20 cellular contexts compared by ENCODE assay signal in genomic region chr11:445765-446588, GRCh38. TPM values are rescaled to one million over a fixed set of nuclear protein-coding genes. Genes with fewer than 3 reads are reported as not detected.
DNase-seq lines count a peak whose midpoint lies in the region; ATAC-seq, FAIRE-seq and TF ChIP-seq lines count a peak whose summit lies in the region.
"Had no signal": no experiment of that assay in that cellular context is flagged by ENCODE, and none has a peak within 500 bp of the region (broad histone marks: within the 10 kb centered on the region; RNA-seq: fewer than 3 reads in every experiment).

No MANE protein-coding gene starts in this region.

- CTCF ChIA-PET in activated CD8-positive, alpha-beta memory T cell treated with anti-CD3 and anti-CD28 coated beads, Interleukin-2, amount 10 ng/mL, durations not matched to agents 7 days and 5 days (lab: Charles Lee), result interaction anchor here (1.2 to 5.8 kb wide), 3 partner anchors 29 to 73 kb away, joined by 3 to 95 read pairs (median 6); no protein-coding TSS in a partner anchor

- H2BK12ac ChIP-seq in neuronal stem cell (ENCODE audit: low read length), result peak overlapping the region; percentile 58

- peak overlapping the region; percentile 83 for H3K18ac ChIP-seq in neuronal stem cell (ENCODE audit: low read length)

- peaks cover 21% of the 10 kb centered on the region for H3K4me1 Mint-ChIP-seq in activated CD8-positive, alpha-beta memory T cell treated with anti-CD3 and anti-CD28 coated beads, Interleukin-2, amount 10 ng/mL, durations not matched to agents 7 days and 5 days
- H3K4me1 Mint-ChIP-seq in IgD-negative memory B cell, result peaks cover 10 to 11% (median 11%) of the 10 kb centered on the region in 3 donors

- no CpG with 5 or more reads among the region's 20 CpGs for WGBS in neuronal stem cell (ENCODE audit: extremely low coverage in 2 of 2, insufficient read length in 2 of 2, insufficient replicate concordance in 1 of 2), 2 donors

- H3K36me3 ChIP-seq in duodenal mucosa (ENCODE audit: control insufficient read depth in 1 of 2, insufficient read depth in 2 of 2, low read length in 2 of 2) (no peaks in the 10 kb centered on the region), neuronal stem cell (replicated peaks in 1 of 2; ENCODE audit: control insufficient read depth in 2 of 2, insufficient read depth in 2 of 2, low read length in 2 of 2) (no peaks in the 10 kb centered on the region)
- H3K36me3 ChIP-seq: brain microvascular endothelial cell, left lung, upper lobe of left lung had no signal

- peak overlapping the region; percentile 76 for H3K4ac ChIP-seq in neuronal stem cell (ENCODE audit: low read length)

- H3K36me3 Mint-ChIP-seq in activated CD8-positive, alpha-beta memory T cell treated with anti-CD3 and anti-CD28 coated beads, Interleukin-2, amount 10 ng/mL, durations not matched to agents 7 days and 5 days, result no peaks in the 10 kb centered on the region
- H3K36me3 Mint-ChIP-seq in IgD-negative memory B cell, result no peaks in the 10 kb centered on the region

- peak overlapping the region; percentile 92 for H2AK5ac ChIP-seq in neuronal stem cell (ENCODE audit: low read depth, low read length)

- H3K4me3 ChIP-seq in duodenal mucosa (ENCODE audit: low read depth in 1 of 2, low read length in 2 of 2) (peak overlapping the region; percentile 37 to 55), neuronal stem cell (ENCODE audit: low read length in 2 of 2) (no peak overlapping the region)
- H3K4me3 ChIP-seq: left lung, upper lobe of left lung had no signal

- H3K9me3 ChIP-seq in duodenal mucosa (ENCODE audit: control insufficient read depth in 1 of 2, low read length in 2 of 2) (no peaks in the 10 kb centered on the region), neuronal stem cell (replicated peaks in 1 of 2; ENCODE audit: control insufficient read depth in 2 of 2, insufficient read depth in 1 of 2, low read depth in 1 of 2, low read length in 2 of 2) (no peaks in the 10 kb centered on the region)
- H3K9me3 ChIP-seq: left lung, upper lobe of left lung had no signal

- no peak for ATAC-seq in activated CD8-positive, alpha-beta memory T cell treated with anti-CD3 and anti-CD28 coated beads, Interleukin-2, amount 10 ng/mL, durations not matched to agents 7 days and 5 days
- ATAC-seq: activated CD8-positive, alpha-beta T cell treated with anti-CD3 and anti-CD28 coated beads for 36 hours; left lung; natural killer cell treated with Interleukin-12 subunit alpha and Interleukin-12 subunit beta and Interleukin-15 and Interleukin-18, amount 100 ng/mL, for 72 hours; sciatic nerve had no signal

- peak; percentile 33 for DNase-seq in activated CD8-positive, alpha-beta memory T cell treated with anti-CD3 and anti-CD28 coated beads, Interleukin-2, amount 10 ng/mL, durations not matched to agents 7 days and 5 days
- no peak for DNase-seq in activated CD8-positive, alpha-beta memory T cell treated with anti-CD3 and anti-CD28 coated beads, Interleukin-2, amount 50 U/mL, for 4 hours
- DNase-seq in neuronal stem cell (ENCODE audit: low spot score) (no peak), H54 (ENCODE audit: insufficient read length, low spot score) (no peak), NCI-H524 treated with DMSO at 0.1 percent for 48 hours (lab: John Stamatoyannopoulos, UW) (no peak), NCI-H2227 (lab: John Stamatoyannopoulos, UW; ENCODE audit: unreplicated experiment) (no peak)
- DNase-seq: activated CD8-positive, alpha-beta T cell treated with anti-CD3 and anti-CD28 coated beads for 36 hours; activated effector memory CD4-positive, alpha-beta T cell treated with anti-CD3 and anti-CD28 coated beads, Interleukin-2, amount 50 U/mL, for 16 hours; brain microvascular endothelial cell; Kasumi-1; stimulated activated CD4-positive, alpha-beta T cell treated with anti-CD3 and anti-CD28 coated beads, Interleukin-4, amount 100 ng/mL, for 1 hour had no signal

- peaks cover 4% of the 10 kb centered on the region for H3K27me3 Mint-ChIP-seq in activated CD8-positive, alpha-beta memory T cell treated with anti-CD3 and anti-CD28 coated beads, Interleukin-2, amount 10 ng/mL, durations not matched to agents 7 days and 5 days
- no peaks in the 10 kb centered on the region for H3K27me3 Mint-ChIP-seq in IgD-negative memory B cell
- H3K27me3 Mint-ChIP-seq: activated CD8-positive, alpha-beta T cell treated with anti-CD3 and anti-CD28 coated beads for 36 hours had no signal

- H2BK5ac ChIP-seq in neuronal stem cell (ENCODE audit: low read length), result peak overlapping the region; percentile 19

- no peak overlapping the region for H2BK120ac ChIP-seq in neuronal stem cell (ENCODE audit: low read depth, low read length)

- no peak for TF ChIP-seq POLR2A in H54 (IDR thresholded peaks at IDR 0.05; ENCODE audit: low read depth, low read length)

- no peak overlapping the region for H4K8ac ChIP-seq in neuronal stem cell (ENCODE audit: low read depth, low read length)

- no peaks in the 10 kb centered on the region for H3K9me3 Mint-ChIP-seq in activated CD8-positive, alpha-beta memory T cell treated with anti-CD3 and anti-CD28 coated beads, Interleukin-2, amount 10 ng/mL, durations not matched to agents 7 days and 5 days (ENCODE audit: low read depth)
- H3K9me3 Mint-ChIP-seq in IgD-negative memory B cell, result no peaks in the 10 kb centered on the region
- H3K9me3 Mint-ChIP-seq: activated CD8-positive, alpha-beta T cell treated with anti-CD3 and anti-CD28 coated beads for 36 hours; natural killer cell treated with Interleukin-12 subunit alpha and Interleukin-12 subunit beta and Interleukin-15 and Interleukin-18, amount 100 ng/mL, for 72 hours had no signal

- H3K27ac ChIP-seq in duodenal mucosa (ENCODE audit: low read depth, low read length) (peak overlapping the region; percentile 71), neuronal stem cell (replicated peaks; ENCODE audit: low read length) (no peak overlapping the region)
- H3K27ac ChIP-seq: brain microvascular endothelial cell, left lung, upper lobe of left lung had no signal

- H2AFZ ChIP-seq in neuronal stem cell (ENCODE audit: low read length), result peak overlapping the region; percentile 73

- H3K4me2 ChIP-seq in neuronal stem cell (ENCODE audit: insufficient read depth, low read length, poor library complexity, severe bottlenecking), result no peak overlapping the region

- no peak for FAIRE-seq in H54 (lab: Jason Lieb, UNC)
- FAIRE-seq: D721Med, GM18507 had no signal

- H3K4me1 ChIP-seq in duodenal mucosa (ENCODE audit: control insufficient read depth in 1 of 2, insufficient read depth in 2 of 2, low read length in 2 of 2) (peaks cover 33 to 52% of the 10 kb centered on the region in 2 donors), neuronal stem cell (ENCODE audit: control insufficient read depth in 2 of 2, insufficient read depth in 1 of 2, low read depth in 1 of 2, low read length in 2 of 2) (peaks cover 11 to 17% of the 10 kb centered on the region in 2 donors)

- no peak overlapping the region for H3K14ac ChIP-seq in neuronal stem cell (ENCODE audit: low read length)

- no peak overlapping the region for H4K91ac ChIP-seq in neuronal stem cell (ENCODE audit: low read depth, low read length, poor library complexity)

- peak overlapping the region; percentile 53 for H2BK15ac ChIP-seq in neuronal stem cell (ENCODE audit: low read length)

- H3K27ac Mint-ChIP-seq in activated CD8-positive, alpha-beta memory T cell treated with anti-CD3 and anti-CD28 coated beads, Interleukin-2, amount 10 ng/mL, durations not matched to agents 7 days and 5 days, result no peak overlapping the region
- peak overlapping the region in 1 of 3 donors; percentile 56 for H3K27ac Mint-ChIP-seq in IgD-negative memory B cell
- H3K27ac Mint-ChIP-seq: natural killer cell treated with Interleukin-12 subunit alpha and Interleukin-12 subunit beta and Interleukin-15 and Interleukin-18, amount 100 ng/mL, for 72 hours had no signal

- H3K4me3 Mint-ChIP-seq in activated CD8-positive, alpha-beta memory T cell treated with anti-CD3 and anti-CD28 coated beads, Interleukin-2, amount 10 ng/mL, durations not matched to agents 7 days and 5 days, result no peak overlapping the region
- H3K4me3 Mint-ChIP-seq in IgD-negative memory B cell, result peak overlapping the region in 3 of 4 donors; percentile 4 to 65 (median 43)
- H3K4me3 Mint-ChIP-seq: activated CD8-positive, alpha-beta T cell treated with anti-CD3 and anti-CD28 coated beads for 36 hours; natural killer cell treated with Interleukin-12 subunit alpha and Interleukin-12 subunit beta and Interleukin-15 and Interleukin-18, amount 100 ng/mL, for 72 hours had no signal

- peaks cover 10% of the 10 kb centered on the region for H3K79me1 ChIP-seq in neuronal stem cell (ENCODE audit: low read depth, low read length)

- H3K27me3 ChIP-seq in duodenal mucosa (ENCODE audit: control insufficient read depth in 1 of 2, insufficient read depth in 2 of 2, low read length in 2 of 2) (no peaks in the 10 kb centered on the region), neuronal stem cell (ENCODE audit: control insufficient read depth in 3 of 3, insufficient read depth in 3 of 3, low read depth in 1 of 3, low read length in 3 of 3) (peaks cover 0 to 20% (median 0%) of the 10 kb centered on the region in 3 experiments)
- H3K27me3 ChIP-seq: brain microvascular endothelial cell had no signal

- H3K9ac ChIP-seq in duodenal mucosa (ENCODE audit: low read depth in 1 of 2, low read length in 2 of 2) (peak overlapping the region; percentile 59 to 68), neuronal stem cell (ENCODE audit: low read depth, low read length, poor library complexity) (peak overlapping the region; percentile 50)

- no peak overlapping the region for H3K23ac ChIP-seq in neuronal stem cell (ENCODE audit: low read depth, low read length, poor library complexity)

RNA-seq across cellular contexts. Expression of gene PTDSS2, which starts 4.1 kb away (rescaled TPM):
- total RNA-seq in activated CD8-positive, alpha-beta memory T cell treated with anti-CD3 and anti-CD28 coated beads, Interleukin-2, amount 10 ng/mL, durations not matched to agents 7 days and 5 days, result 10 to 100 TPM; 26.6 to 31.2 TPM
- polyA plus RNA-seq in IgD-negative memory B cell, result 10.9 TPM
- 27.4 TPM for polyA plus RNA-seq in neuronal stem cell (2013, experiment 1 of 2)
- 26.0 TPM for polyA plus RNA-seq in neuronal stem cell (2013, experiment 2 of 2)

RNA-seq across cellular contexts. Expression of gene ANO9, which starts 4.2 kb away (rescaled TPM):
- total RNA-seq in activated CD8-positive, alpha-beta memory T cell treated with anti-CD3 and anti-CD28 coated beads, Interleukin-2, amount 10 ng/mL, durations not matched to agents 7 days and 5 days, result 10 to 100 TPM; 33.0 to 79.4 TPM
- 4.9 TPM for polyA plus RNA-seq in IgD-negative memory B cell
- 2.8 TPM for polyA plus RNA-seq in neuronal stem cell (2013, experiment 1 of 2)
- polyA plus RNA-seq in neuronal stem cell (2013, experiment 2 of 2), result 1.9 TPM
- total RNA-seq: SK-MEL-5 had no signal

RNA-seq across cellular contexts. Expression of gene SIGIRR, which starts 31.2 kb away (rescaled TPM):
- 100 to 1,000 TPM in 1 of 2 experiments, 10 to 100 TPM in 1; 96.2 to 198 TPM for total RNA-seq in activated CD8-positive, alpha-beta memory T cell treated with anti-CD3 and anti-CD28 coated beads, Interleukin-2, amount 10 ng/mL, durations not matched to agents 7 days and 5 days
- 130 TPM for polyA plus RNA-seq in IgD-negative memory B cell
- polyA plus RNA-seq in neuronal stem cell (2013, experiment 1 of 2), result 15.1 TPM
- polyA plus RNA-seq in neuronal stem cell (2013, experiment 2 of 2), result 13.4 TPM

RNA-seq across cellular contexts. Expression of gene PKP3, which starts 52.0 kb away (rescaled TPM):
- total RNA-seq in activated CD8-positive, alpha-beta memory T cell treated with anti-CD3 and anti-CD28 coated beads, Interleukin-2, amount 10 ng/mL, durations not matched to agents 7 days and 5 days, result under 1 TPM; 0.09 to 0.18 TPM
- polyA plus RNA-seq in IgD-negative memory B cell, result not detected
- 0.40 TPM for polyA plus RNA-seq in neuronal stem cell (2013, experiment 1 of 2)
- 0.40 TPM for polyA plus RNA-seq in neuronal stem cell (2013, experiment 2 of 2)
- total RNA-seq: natural killer cell treated with Interleukin-12 subunit alpha and Interleukin-12 subunit beta and Interleukin-15 and Interleukin-18, amount 100 ng/mL, for 72 hours; SK-MEL-5 had no signal

Comparison
In these comparisons a context has a peak if more than half of its experiments do, and no peak if none do; other contexts are left out.
1. H3K4me3 ChIP-seq: peak in duodenal mucosa (2 of 2); none in neuronal stem cell (0 of 2).